In genomic region chr18:48930926-48931325, GRCh38 we compare ENCODE assay signal across 11 cellular contexts. TPM values are rescaled to one million over a fixed set of nuclear protein-coding genes. Genes with fewer than 3 reads are reported as not detected.
DNase-seq lines count a peak whose midpoint lies in the region; ATAC-seq and TF ChIP-seq lines count a peak whose summit lies in the region.
"Had no signal": no experiment of that assay in that cellular context is flagged by ENCODE, and none has a peak within 500 bp of the region (broad histone marks: within the 10 kb centered on the region; RNA-seq: fewer than 3 reads in every experiment).

No MANE protein-coding gene starts in this region.

- H3K9me3 ChIP-seq in liver (ENCODE audit: control insufficient read depth in 4 of 4, low read length in 3 of 4): no peaks in the 10 kb centered on the region
- H3K9me3 ChIP-seq: ovary had no signal

- H3K9me3 Mint-ChIP-seq in activated T-helper 2 cell treated with anti-CD3 and anti-CD28 coated beads, Interferon-gamma antibody, Interleukin-2, Interleukin-4, amounts not matched to agents 10 μg/mL and 5 μg/mL and 100 μg/mL, durations not matched to agents 14 hours and 24 hours and 36 hours: no peaks in the 10 kb centered on the region

- H3K27me3 Mint-ChIP-seq in activated T-helper 2 cell treated with anti-CD3 and anti-CD28 coated beads, Interferon-gamma antibody, Interleukin-2, Interleukin-4, amounts not matched to agents 10 μg/mL and 5 μg/mL and 100 μg/mL, durations not matched to agents 14 hours and 24 hours and 36 hours (ENCODE audit: low read depth): no peaks in the 10 kb centered on the region

- intact Hi-C loops in activated T-helper 2 cell treated with anti-CD3 and anti-CD28 coated beads, Interferon-gamma antibody, Interleukin-2, Interleukin-4, amounts not matched to agents 10 μg/mL and 5 μg/mL and 100 μg/mL, durations not matched to agents 14 hours and 24 hours and 36 hours (cut with micrococcal nuclease): no loop called here

- ATAC-seq in HG03135 (IDR thresholded peaks at IDR 0.05; ENCODE audit: unreplicated experiment): no peak

- H3K4me1 Mint-ChIP-seq in activated T-helper 2 cell treated with anti-CD3 and anti-CD28 coated beads, Interferon-gamma antibody, Interleukin-2, Interleukin-4, amounts not matched to agents 10 μg/mL and 5 μg/mL and 100 μg/mL, durations not matched to agents 14 hours and 24 hours and 36 hours (ENCODE audit: low read depth): peaks cover 86% of the 10 kb centered on the region

- H3K36me3 Mint-ChIP-seq in activated T-helper 2 cell treated with anti-CD3 and anti-CD28 coated beads, Interferon-gamma antibody, Interleukin-2, Interleukin-4, amounts not matched to agents 10 μg/mL and 5 μg/mL and 100 μg/mL, durations not matched to agents 14 hours and 24 hours and 36 hours (ENCODE audit: low read depth): peaks cover 38% of the 10 kb centered on the region

- no peaks in the 10 kb centered on the region for H3K36me3 ChIP-seq in liver (ENCODE audit: control insufficient read depth in 4 of 4, insufficient read depth in 3 of 4, low read depth in 1 of 4, low read length in 3 of 4)
- H3K36me3 ChIP-seq: ovary had no signal

- H3K27me3 ChIP-seq in liver (ENCODE audit: control insufficient read depth in 4 of 4, insufficient read depth in 4 of 4, low read length in 3 of 4): no peaks in the 10 kb centered on the region
- H3K27me3 ChIP-seq: ovary had no signal

- peaks cover 45 to 99% (median 89%) of the 10 kb centered on the region in 4 donors for H3K4me1 ChIP-seq in liver (ENCODE audit: control insufficient read depth in 4 of 4, insufficient read depth in 4 of 4, low read length in 3 of 4)

- TF ChIP-seq CTCF in liver (IDR thresholded peaks at IDR 0.05; ENCODE audit: low read depth, low read length, missing input control): no peak

- H3K27ac Mint-ChIP-seq in activated T-helper 2 cell treated with anti-CD3 and anti-CD28 coated beads, Interferon-gamma antibody, Interleukin-2, Interleukin-4, amounts not matched to agents 10 μg/mL and 5 μg/mL and 100 μg/mL, durations not matched to agents 14 hours and 24 hours and 36 hours: peak overlapping the region; percentile 77

- TF ChIP-seq RAD21 in liver (IDR thresholded peaks at IDR 0.05): no peak

- peak overlapping the region; percentile 91 to 93 for H3K27ac ChIP-seq in liver (ENCODE audit: low read depth in 1 of 2, low read length in 2 of 2)
- H3K27ac ChIP-seq in substantia nigra (ENCODE audit: low read depth, low read length, poor library complexity, severe bottlenecking): peak overlapping the region; percentile 82

- H3K4me3 ChIP-seq in liver (ENCODE audit: low read depth in 1 of 3, low read length in 3 of 3): no peak overlapping the region
- H3K4me3 ChIP-seq: ovary had no signal

- DNase-seq in DMS53 (lab: John Stamatoyannopoulos, UW): peak; percentile 56
- no peak for DNase-seq in DMS53 treated with DMSO at 0.1 percent for 48 hours (lab: John Stamatoyannopoulos, UW; ENCODE audit: unreplicated experiment)
- DNase-seq in activated T-helper 2 cell treated with anti-CD3 and anti-CD28 coated beads, Interferon-gamma antibody, Interleukin-2, Interleukin-4, amounts not matched to agents 10 μg/mL and 5 μg/mL and 100 μg/mL, durations not matched to agents 14 hours and 24 hours and 36 hours (ENCODE audit: low spot score): no peak
- no peak for DNase-seq in substantia nigra (lab: John Stamatoyannopoulos, UW)
- no peak for DNase-seq in HK-2 (ENCODE audit: unreplicated experiment)
- no peak for DNase-seq in NCI-H446 treated with DMSO at 0.1 percent for 48 hours (lab: John Stamatoyannopoulos, UW)
- DNase-seq: NCI-H226, SW 1271 had no signal

- no peak overlapping the region for H3K4me3 Mint-ChIP-seq in activated T-helper 2 cell treated with anti-CD3 and anti-CD28 coated beads, Interferon-gamma antibody, Interleukin-2, Interleukin-4, amounts not matched to agents 10 μg/mL and 5 μg/mL and 100 μg/mL, durations not matched to agents 14 hours and 24 hours and 36 hours (ENCODE audit: low read depth)

- H3K9ac ChIP-seq in liver (ENCODE audit: low read depth in 1 of 2, low read length in 2 of 2): peak overlapping the region in 1 of 2 donors; percentile 10

- WGBS in liver: 37% methylated on average over 3 of the region's 3 CpGs

TF ChIP-seq in liver, 16 proteins besides CTCF, POLR2A, EP300 and RAD21:
- TF ChIP-seq, protein P1, sequence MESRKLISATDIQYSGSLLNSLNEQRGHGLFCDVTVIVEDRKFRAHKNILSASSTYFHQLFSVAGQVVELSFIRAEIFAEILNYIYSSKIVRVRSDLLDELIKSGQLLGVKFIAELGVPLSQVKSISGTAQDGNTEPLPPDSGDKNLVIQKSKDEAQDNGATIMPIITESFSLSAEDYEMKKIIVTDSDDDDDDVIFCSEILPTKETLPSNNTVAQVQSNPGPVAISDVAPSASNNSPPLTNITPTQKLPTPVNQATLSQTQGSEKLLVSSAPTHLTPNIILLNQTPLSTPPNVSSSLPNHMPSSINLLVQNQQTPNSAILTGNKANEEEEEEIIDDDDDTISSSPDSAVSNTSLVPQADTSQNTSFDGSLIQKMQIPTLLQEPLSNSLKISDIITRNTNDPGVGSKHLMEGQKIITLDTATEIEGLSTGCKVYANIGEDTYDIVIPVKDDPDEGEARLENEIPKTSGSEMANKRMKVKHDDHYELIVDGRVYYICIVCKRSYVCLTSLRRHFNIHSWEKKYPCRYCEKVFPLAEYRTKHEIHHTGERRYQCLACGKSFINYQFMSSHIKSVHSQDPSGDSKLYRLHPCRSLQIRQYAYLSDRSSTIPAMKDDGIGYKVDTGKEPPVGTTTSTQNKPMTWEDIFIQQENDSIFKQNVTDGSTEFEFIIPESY (IDR thresholded peaks at IDR 0.05): no peak
- TF ChIP-seq SP1 (IDR thresholded peaks at IDR 0.05): no peak
- TF ChIP-seq NR2F2 (IDR thresholded peaks at IDR 0.05): no peak
- no peak for TF ChIP-seq GABPA (IDR thresholded peaks at IDR 0.05 in 1 of 2, conservative IDR thresholded peaks at IDR 0.05 in 1 of 2)
- no peak for TF ChIP-seq TAF1 (conservative IDR thresholded peaks at IDR 0.05)
- TF ChIP-seq HNF4G (IDR thresholded peaks at IDR 0.05): no peak

RNA-seq across cellular contexts. Expression of gene SMAD7, which starts 19.8 kb away (rescaled TPM):
- 21.1 and 22.4 TPM in 2 replicates for total RNA-seq in activated T-helper 2 cell treated with anti-CD3 and anti-CD28 coated beads, Interferon-gamma antibody, Interleukin-2, Interleukin-4, amounts not matched to agents 10 μg/mL and 5 μg/mL and 100 μg/mL, durations not matched to agents 14 hours and 24 hours and 36 hours
- 10 to 100 TPM in 1 of 2 donors, 1 to 10 TPM in 1; 9.4 to 11.8 TPM for total RNA-seq in liver
- polyA plus RNA-seq in liver: 10 to 100 TPM in 1 of 2 donors, 1 to 10 TPM in 1; 3.2 to 10.7 TPM
